Comparison of ENCODE assay signal across 13 cellular contexts in genomic region chr10:128907155-128907554, GRCh38.
A peak's percentile ranks its signal among the peaks of the same experiment; 100 is the strongest.
DNase-seq lines count a peak whose midpoint lies in the region; ATAC-seq and TF ChIP-seq lines count a peak whose summit lies in the region.
"Had no signal": no experiment of that assay in that cellular context is flagged by ENCODE, and none has a peak within 500 bp of the region (broad histone marks: within the 10 kb centered on the region; RNA-seq: fewer than 3 reads in every experiment).

No MANE protein-coding gene starts in this region.

- H3K4me1 Mint-ChIP-seq in nephron, result peaks cover 24% of the 10 kb centered on the region

- no peaks in the 10 kb centered on the region for H3K79me2 ChIP-seq in KMS-11 (ENCODE audit: insufficient read depth, low read depth)

- H3K9ac ChIP-seq in KMS-11, result no peak overlapping the region
- H3K9ac ChIP-seq: GM23248 had no signal

- H3K36me3 Mint-ChIP-seq in nephron (ENCODE audit: low read depth), result no peaks in the 10 kb centered on the region
- H3K36me3 Mint-ChIP-seq: CD8-positive, alpha-beta memory T cell had no signal

- H4K20me1 ChIP-seq in KMS-11 (ENCODE audit: insufficient read depth), result no peaks in the 10 kb centered on the region

- no peak overlapping the region for H2AFZ ChIP-seq in KMS-11 (ENCODE audit: low read depth)
- H2AFZ ChIP-seq: GM23248 had no signal

- no peak overlapping the region for H3K4me3 Mint-ChIP-seq in nephron
- H3K4me3 Mint-ChIP-seq: CD8-positive, alpha-beta memory T cell; H9 had no signal

- H3K9me3 Mint-ChIP-seq in nephron, result peaks cover 6% of the 10 kb centered on the region
- H3K9me3 Mint-ChIP-seq: H9 had no signal

- H3K27me3 ChIP-seq in KMS-11 (ENCODE audit: insufficient read depth, low read depth), result no peaks in the 10 kb centered on the region
- H3K27me3 ChIP-seq in foreskin keratinocyte, result no peaks in the 10 kb centered on the region

- H3K27me3 Mint-ChIP-seq in nephron (ENCODE audit: low read depth), result peaks cover 6% of the 10 kb centered on the region

- H3K4me1 ChIP-seq in KMS-11 (ENCODE audit: low read depth, poor library complexity, severe bottlenecking) (peaks cover 40% of the 10 kb centered on the region), foreskin keratinocyte (peaks cover 24% of the 10 kb centered on the region)
- H3K4me1 ChIP-seq: A549 had no signal

- no peak for TF ChIP-seq CTCF in KMS-11 (conservative IDR thresholded peaks at IDR 0.05; ENCODE audit: low read depth, low read length)
- TF ChIP-seq CTCF in foreskin keratinocyte (conservative IDR thresholded peaks at IDR 0.05), result no peak
- TF ChIP-seq CTCF in nephron (IDR thresholded peaks at IDR 0.05; ENCODE audit: unreplicated experiment in 3 of 3), result no peak

- H3K27ac ChIP-seq in KMS-11 (no peak overlapping the region), foreskin keratinocyte (peak overlapping the region; percentile 43)
- H3K27ac ChIP-seq: A549, GM23248 had no signal

- peak overlapping the region; percentile 69 to 96 (median 90) for H3K27ac Mint-ChIP-seq in nephron
- H3K27ac Mint-ChIP-seq: H9 had no signal

- H3K4me3 ChIP-seq in KMS-11 (IDR thresholded peaks at IDR 0.05; ENCODE audit: insufficient read depth, low read depth, low read length), result no peak overlapping the region
- H3K4me3 ChIP-seq: A549, GM23248 had no signal

- peak; percentile 31 for ATAC-seq in foreskin keratinocyte
- ATAC-seq in HG03354 (IDR thresholded peaks at IDR 0.05; ENCODE audit: poor library complexity, severe bottlenecking, unreplicated experiment), result no peak
- ATAC-seq: A549 had no signal

- no peak for DNase-seq in foreskin keratinocyte
- DNase-seq in NCI-H510A treated with DMSO at 0.1 percent for 48 hours (lab: John Stamatoyannopoulos, UW), result no peak
- DNase-seq in T-helper 9 cell, result no peak
- no peak for DNase-seq in AG08395 (ENCODE audit: low spot score)
- DNase-seq: CD8-positive, alpha-beta memory T cell; DMS53; GM23248; H9; IMR-90 had no signal

- peak overlapping the region; percentile 48 for H3K4me2 ChIP-seq in KMS-11
- H3K4me2 ChIP-seq: A549 had no signal

- no peaks in the 10 kb centered on the region for H3K36me3 ChIP-seq in KMS-11 (ENCODE audit: insufficient read depth)
